ENCODE assay signal across 1 cellular context in the genomic region with DNA sequence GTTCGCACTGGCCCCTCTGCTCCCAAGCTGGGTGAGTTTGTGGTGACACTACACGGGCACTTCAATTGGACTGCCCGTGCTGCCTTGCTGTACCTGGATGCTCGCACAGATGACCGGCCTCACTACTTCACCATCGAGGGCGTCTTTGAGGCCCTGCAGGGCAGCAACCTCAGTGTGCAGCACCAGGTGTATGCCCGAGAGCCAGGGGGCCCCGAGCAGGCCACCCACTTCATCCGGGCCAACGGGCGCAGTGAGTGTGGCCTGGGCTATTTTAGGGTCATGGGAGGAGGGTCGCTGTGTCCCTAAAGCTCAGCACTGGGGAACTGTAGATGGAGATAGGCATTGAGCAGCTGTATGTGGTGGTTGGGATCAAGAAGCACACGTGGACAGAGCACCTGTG.
TF ChIP-seq lines count a peak whose summit lies in the region.

No MANE protein-coding gene starts in this region.

TF ChIP-seq in H1, 55 proteins besides CTCF, POLR2A, EP300 and RAD21:
- TF ChIP-seq EZH2 (IDR thresholded peaks at IDR 0.05; ENCODE audit: low read depth, low read length, severe bottlenecking) (no peak), CHD1 (IDR thresholded peaks at IDR 0.05; ENCODE audit: low read depth, low read length) (no peak)
